Comparison of ENCODE assay signal across 28 cellular contexts in genomic region chr14:39342768-39343167, GRCh38.
A peak's percentile ranks its signal among the peaks of the same experiment; 100 is the strongest.
DNase-seq lines count a peak whose midpoint lies in the region; ATAC-seq lines count a peak whose summit lies in the region.
"Had no signal": no experiment of that assay in that cellular context is flagged by ENCODE, and none has a peak within 500 bp of the region (broad histone marks: within the 10 kb centered on the region; RNA-seq: fewer than 3 reads in every experiment).

No MANE protein-coding gene starts in this region.

- DNase-seq in activated CD8-positive, alpha-beta memory T cell treated with anti-CD3 and anti-CD28 coated beads, Interleukin-2, amount 10 ng/mL, durations not matched to agents 7 days and 5 days, result no peak
- no peak for DNase-seq in activated CD8-positive, alpha-beta memory T cell treated with anti-CD3 and anti-CD28 coated beads for 24 hours
- DNase-seq in natural killer cell treated with Interleukin-12 subunit alpha and Interleukin-12 subunit beta and Interleukin-15 and Interleukin-18, amount 100 ng/mL, for 72 hours (ENCODE audit: low spot score), result no peak
- DNase-seq in SHP77 (lab: John Stamatoyannopoulos, UW), result no peak
- DNase-seq: activated B cell treated with CpG ODN at 0.5 μM for 24 hours; activated T-cell treated with anti-CD3 and anti-CD28 coated beads, Interleukin-2, amount 50 U/mL, for 1 hour; cortex of kidney; DMS53; foreskin fibroblast; GDM1; heart left ventricle; kidney glomerular epithelial cell; NCI-H1092; NCI-H1694 treated with DMSO at 0.1 percent for 48 hours; NCI-H510A treated with DMSO at 0.1 percent for 48 hours; pancreas; retina; Right ventricle myocardium superior; small intestine; stimulated activated CD8-positive, alpha-beta memory T cell treated with anti-CD3 and anti-CD28 coated beads, Interleukin-4, amount 100 ng/mL, for 48 hours; T1000 had no signal

- no peaks in the 10 kb centered on the region for H3K9me3 Mint-ChIP-seq in activated CD8-positive, alpha-beta memory T cell treated with anti-CD3 and anti-CD28 coated beads, Interleukin-2, amount 10 ng/mL, durations not matched to agents 7 days and 5 days (ENCODE audit: low read depth)
- H3K9me3 Mint-ChIP-seq in activated T-helper 17 cell treated with anti-CD3 and anti-CD28 coated beads, Interleukin-2, amount 50 U/mL, for 72 hours, result no peaks in the 10 kb centered on the region
- no peaks in the 10 kb centered on the region for H3K9me3 Mint-ChIP-seq in natural killer cell treated with Interleukin-12 subunit alpha and Interleukin-12 subunit beta and Interleukin-15 and Interleukin-18, amount 100 ng/mL, for 72 hours
- H3K9me3 Mint-ChIP-seq: activated B cell treated with CpG ODN at 0.5 μM for 24 hours, neural crest cell had no signal

- no peaks in the 10 kb centered on the region for H3K27me3 Mint-ChIP-seq in activated CD8-positive, alpha-beta memory T cell treated with anti-CD3 and anti-CD28 coated beads, Interleukin-2, amount 10 ng/mL, durations not matched to agents 7 days and 5 days
- no peaks in the 10 kb centered on the region for H3K27me3 Mint-ChIP-seq in activated T-helper 17 cell treated with anti-CD3 and anti-CD28 coated beads, Interleukin-2, amount 50 U/mL, for 72 hours
- H3K27me3 Mint-ChIP-seq in natural killer cell treated with Interleukin-12 subunit alpha and Interleukin-12 subunit beta and Interleukin-15 and Interleukin-18, amount 100 ng/mL, for 72 hours, result no peaks in the 10 kb centered on the region
- H3K27me3 Mint-ChIP-seq: activated B cell treated with CpG ODN at 0.5 μM for 24 hours, B cell had no signal

- ATAC-seq in activated CD8-positive, alpha-beta memory T cell treated with anti-CD3 and anti-CD28 coated beads, Interleukin-2, amount 10 ng/mL, durations not matched to agents 7 days and 5 days, result peak; percentile 84
- ATAC-seq in GM19351 (IDR thresholded peaks at IDR 0.05; ENCODE audit: unreplicated experiment) (peak; percentile 53), GM19455 (IDR thresholded peaks at IDR 0.05; ENCODE audit: unreplicated experiment) (no peak), GM21737 (IDR thresholded peaks at IDR 0.05; ENCODE audit: unreplicated experiment) (no peak)
- peak; percentile 63 for ATAC-seq in activated T-helper 17 cell treated with anti-CD3 and anti-CD28 coated beads, Interleukin-2, amount 50 U/mL, for 72 hours (replicated peaks)
- ATAC-seq in natural killer cell treated with Interleukin-12 subunit alpha and Interleukin-12 subunit beta and Interleukin-15 and Interleukin-18, amount 100 ng/mL, for 72 hours, result peak; percentile 65 to 82
- ATAC-seq: esophagus mucosa, heart left ventricle, pancreas had no signal

- H3K4me1 Mint-ChIP-seq in activated CD8-positive, alpha-beta memory T cell treated with anti-CD3 and anti-CD28 coated beads, Interleukin-2, amount 10 ng/mL, durations not matched to agents 7 days and 5 days, result peaks cover 23% of the 10 kb centered on the region
- peaks cover 10% of the 10 kb centered on the region for H3K4me1 Mint-ChIP-seq in activated T-helper 17 cell treated with anti-CD3 and anti-CD28 coated beads, Interleukin-2, amount 50 U/mL, for 72 hours
- H3K4me1 Mint-ChIP-seq in natural killer cell treated with Interleukin-12 subunit alpha and Interleukin-12 subunit beta and Interleukin-15 and Interleukin-18, amount 100 ng/mL, for 72 hours (ENCODE audit: low read depth in 2 of 2), result peaks cover 23 to 24% of the 10 kb centered on the region in 2 donors
- H3K4me1 Mint-ChIP-seq: activated B cell treated with CpG ODN at 0.5 μM for 24 hours, B cell had no signal

- H3K36me3 Mint-ChIP-seq in activated CD8-positive, alpha-beta memory T cell treated with anti-CD3 and anti-CD28 coated beads, Interleukin-2, amount 10 ng/mL, durations not matched to agents 7 days and 5 days, result peaks cover 31% of the 10 kb centered on the region
- H3K36me3 Mint-ChIP-seq in activated T-helper 17 cell treated with anti-CD3 and anti-CD28 coated beads, Interleukin-2, amount 50 U/mL, for 72 hours (ENCODE audit: low read depth), result peaks cover 61% of the 10 kb centered on the region
- peaks cover 18% of the 10 kb centered on the region for H3K36me3 Mint-ChIP-seq in natural killer cell treated with Interleukin-12 subunit alpha and Interleukin-12 subunit beta and Interleukin-15 and Interleukin-18, amount 100 ng/mL, for 72 hours

- H3K4me3 Mint-ChIP-seq in activated CD8-positive, alpha-beta memory T cell treated with anti-CD3 and anti-CD28 coated beads, Interleukin-2, amount 10 ng/mL, durations not matched to agents 7 days and 5 days, result no peak overlapping the region
- no peak overlapping the region for H3K4me3 Mint-ChIP-seq in activated T-helper 17 cell treated with anti-CD3 and anti-CD28 coated beads, Interleukin-2, amount 50 U/mL, for 72 hours
- peak overlapping the region; percentile 38 for H3K4me3 Mint-ChIP-seq in natural killer cell treated with Interleukin-12 subunit alpha and Interleukin-12 subunit beta and Interleukin-15 and Interleukin-18, amount 100 ng/mL, for 72 hours
- H3K4me3 Mint-ChIP-seq: activated B cell treated with CpG ODN at 0.5 μM for 24 hours, B cell, neural crest cell had no signal

- CTCF ChIA-PET in activated CD8-positive, alpha-beta memory T cell treated with anti-CD3 and anti-CD28 coated beads, Interleukin-2, amount 10 ng/mL, durations not matched to agents 7 days and 5 days (lab: Charles Lee), result interaction anchor here (2.2 kb wide), 1 partner anchor 111 kb away, joined by 11 read pairs; no protein-coding TSS in a partner anchor

- peak overlapping the region; percentile 2 for H3K27ac Mint-ChIP-seq in activated CD8-positive, alpha-beta memory T cell treated with anti-CD3 and anti-CD28 coated beads, Interleukin-2, amount 10 ng/mL, durations not matched to agents 7 days and 5 days
- peak overlapping the region; percentile 17 for H3K27ac Mint-ChIP-seq in activated T-helper 17 cell treated with anti-CD3 and anti-CD28 coated beads, Interleukin-2, amount 50 U/mL, for 72 hours
- peak overlapping the region in 1 of 2 donors; percentile 28 for H3K27ac Mint-ChIP-seq in natural killer cell treated with Interleukin-12 subunit alpha and Interleukin-12 subunit beta and Interleukin-15 and Interleukin-18, amount 100 ng/mL, for 72 hours
- H3K27ac Mint-ChIP-seq: activated B cell treated with CpG ODN at 0.5 μM for 24 hours, B cell had no signal

Comparison
In these comparisons a context has a peak if more than half of its experiments do, and no peak if none do; other contexts are left out.
1. ATAC-seq: peak in activated CD8-positive, alpha-beta memory T cell treated with anti-CD3 and anti-CD28 coated beads, Interleukin-2, amount 10 ng/mL, durations not matched to agents 7 days and 5 days (single experiment), GM19351 (single experiment), activated T-helper 17 cell treated with anti-CD3 and anti-CD28 coated beads, Interleukin-2, amount 50 U/mL, for 72 hours (single experiment) and natural killer cell treated with Interleukin-12 subunit alpha and Interleukin-12 subunit beta and Interleukin-15 and Interleukin-18, amount 100 ng/mL, for 72 hours (2 of 2); none in GM19455 (single experiment) and GM21737 (single experiment).